ENCODE assay signal across 16 cellular contexts in genomic region chr4:109065006-109065405, GRCh38.
DNase-seq lines count a peak whose midpoint lies in the region; ATAC-seq and TF ChIP-seq lines count a peak whose summit lies in the region.
"Had no signal": no experiment of that assay in that cellular context is flagged by ENCODE, and none has a peak within 500 bp of the region (broad histone marks: within the 10 kb centered on the region; RNA-seq: fewer than 3 reads in every experiment).

No MANE protein-coding gene starts in this region.

- H3K4me3 ChIP-seq in skeletal muscle cell (ENCODE audit: low read depth, low read length) (no peak overlapping the region), brain microvascular endothelial cell (ENCODE audit: low read depth, low read length) (no peak overlapping the region), gastroesophageal sphincter (no peak overlapping the region)
- H3K4me3 ChIP-seq: HAP-1 had no signal

- peak; percentile 22 for DNase-seq in activated CD4-positive, alpha-beta T cell treated with anti-CD3 and anti-CD28 coated beads, Interleukin-2, amount 10 ng/mL, durations not matched to agents 24 days and 14 days
- no peak for DNase-seq in activated CD4-positive, alpha-beta T cell treated with anti-CD3 and anti-CD28 coated beads for 4 hours
- DNase-seq in myocyte (ENCODE audit: low read depth), result peak; percentile 90
- peak; percentile 49 for DNase-seq in skeletal muscle cell (ENCODE audit: low read depth)
- DNase-seq in brain microvascular endothelial cell, result no peak
- no peak for DNase-seq in GM10248 (ENCODE audit: extremely low spot score)
- DNase-seq in glomerular visceral epithelial cell (ENCODE audit: extremely low spot score), result no peak
- DNase-seq: CD8-positive, alpha-beta T cell; COR-L47; DMS153; DMS79 treated with DMSO at 0.1 percent for 48 hours; EL had no signal

- no peaks in the 10 kb centered on the region for H3K4me1 Mint-ChIP-seq in activated CD4-positive, alpha-beta T cell treated with anti-CD3 and anti-CD28 coated beads, Interleukin-2, amount 10 ng/mL, durations not matched to agents 24 days and 14 days
- H3K4me1 Mint-ChIP-seq: CD14-positive monocyte had no signal

- no peaks in the 10 kb centered on the region for H3K36me3 Mint-ChIP-seq in activated CD4-positive, alpha-beta T cell treated with anti-CD3 and anti-CD28 coated beads, Interleukin-2, amount 10 ng/mL, durations not matched to agents 24 days and 14 days (ENCODE audit: low read depth)
- H3K36me3 Mint-ChIP-seq: CD14-positive monocyte; CD8-positive, alpha-beta T cell had no signal

- H3K27me3 ChIP-seq in brain microvascular endothelial cell (replicated peaks) (no peaks in the 10 kb centered on the region), gastroesophageal sphincter (peaks cover 2% of the 10 kb centered on the region)

- no peak for ATAC-seq in gastroesophageal sphincter
- ATAC-seq: CD8-positive, alpha-beta T cell had no signal

- intact Hi-C loops in activated CD4-positive, alpha-beta T cell treated with anti-CD3 and anti-CD28 coated beads, Interleukin-2, amount 10 ng/mL, durations not matched to agents 24 days and 14 days (cut with micrococcal nuclease), result no loop called here

- in situ Hi-C loops in brain microvascular endothelial cell (cut with HindIII; ENCODE audit: low pct_ligation_motif_present, low sequenced_read_pairs), result no loop called here

- no peaks in the 10 kb centered on the region for H3K9me3 Mint-ChIP-seq in activated CD4-positive, alpha-beta T cell treated with anti-CD3 and anti-CD28 coated beads, Interleukin-2, amount 10 ng/mL, durations not matched to agents 24 days and 14 days
- H3K9me3 Mint-ChIP-seq: CD8-positive, alpha-beta T cell had no signal

- no peak overlapping the region for H3K27ac Mint-ChIP-seq in activated CD4-positive, alpha-beta T cell treated with anti-CD3 and anti-CD28 coated beads, Interleukin-2, amount 10 ng/mL, durations not matched to agents 24 days and 14 days
- H3K27ac Mint-ChIP-seq: CD14-positive monocyte; CD8-positive, alpha-beta T cell had no signal

- H3K27ac ChIP-seq in brain microvascular endothelial cell (no peak overlapping the region), gastroesophageal sphincter (no peak overlapping the region)
- H3K27ac ChIP-seq: 22Rv1 had no signal

- no peak overlapping the region for H3K4me3 Mint-ChIP-seq in activated CD4-positive, alpha-beta T cell treated with anti-CD3 and anti-CD28 coated beads, Interleukin-2, amount 10 ng/mL, durations not matched to agents 24 days and 14 days
- H3K4me3 Mint-ChIP-seq: CD14-positive monocyte; CD8-positive, alpha-beta T cell had no signal

- H3K9me3 ChIP-seq in gastroesophageal sphincter, result no peaks in the 10 kb centered on the region
- H3K9me3 ChIP-seq: HAP-1 had no signal

- TF ChIP-seq POLR2A in gastroesophageal sphincter (IDR thresholded peaks at IDR 0.05), result no peak

- POLR2A ChIA-PET in GM10248 (lab: Yijun Ruan, JAX), result no interaction called here

- H3K36me3 ChIP-seq in brain microvascular endothelial cell (replicated peaks) (no peaks in the 10 kb centered on the region), gastroesophageal sphincter (no peaks in the 10 kb centered on the region)
- H3K36me3 ChIP-seq: HAP-1 had no signal

- CTCF ChIA-PET in GM10248 (lab: Yijun Ruan, JAX), result no interaction called here

- TF ChIP-seq CTCF in brain microvascular endothelial cell (IDR thresholded peaks at IDR 0.05; ENCODE audit: low read depth, low read length, missing control alignments) (no peak), gastroesophageal sphincter (IDR thresholded peaks at IDR 0.05) (no peak), GM10248 (IDR thresholded peaks at IDR 0.05; ENCODE audit: control extremely low read depth, extremely low read depth, low read depth, missing control alignments) (no peak)

- 72 to 80% methylated on average over 1 to 3 of the region's 4 CpGs for WGBS in gastroesophageal sphincter (ENCODE audit: low coverage in 1 of 2), 2 donors

- H3K27me3 Mint-ChIP-seq in activated CD4-positive, alpha-beta T cell treated with anti-CD3 and anti-CD28 coated beads, Interleukin-2, amount 10 ng/mL, durations not matched to agents 24 days and 14 days, result peaks cover 17% of the 10 kb centered on the region

- no peak for TF ChIP-seq EP300 in gastroesophageal sphincter (IDR thresholded peaks at IDR 0.05)

- H3K4me1 ChIP-seq in gastroesophageal sphincter, result no peaks in the 10 kb centered on the region
- H3K4me1 ChIP-seq: HAP-1 had no signal

Comparison
In these comparisons a context has a peak if more than half of its experiments do, and no peak if none do; other contexts are left out.
1. DNase-seq: peak in activated CD4-positive, alpha-beta T cell treated with anti-CD3 and anti-CD28 coated beads, Interleukin-2, amount 10 ng/mL, durations not matched to agents 24 days and 14 days (single experiment), myocyte (single experiment) and skeletal muscle cell (single experiment); none in activated CD4-positive, alpha-beta T cell treated with anti-CD3 and anti-CD28 coated beads for 4 hours (0 of 2), brain microvascular endothelial cell (single experiment), GM10248 (single experiment) and glomerular visceral epithelial cell (single experiment).